Comparison of ENCODE assay signal across 10 cellular contexts in genomic region chr1:109632671-109633346, GRCh38. TPM values are rescaled to one million over a fixed set of nuclear protein-coding genes. Genes with fewer than 3 reads are reported as not detected.
A peak's percentile ranks its signal among the peaks of the same experiment; 100 is the strongest.
DNase-seq lines count a peak whose midpoint lies in the region; ATAC-seq, FAIRE-seq and TF ChIP-seq lines count a peak whose summit lies in the region.
"Had no signal": no experiment of that assay in that cellular context is flagged by ENCODE, and none has a peak within 500 bp of the region (broad histone marks: within the 10 kb centered on the region; RNA-seq: fewer than 3 reads in every experiment).

No MANE protein-coding gene starts in this region.

- intact Hi-C loops in head of caudate nucleus (cut with DNase I) = no loop called here

- H3K4me1 ChIP-seq in small intestine (ENCODE audit: control insufficient read depth in 2 of 2, insufficient read depth in 1 of 2, low read depth in 1 of 2, low read length in 1 of 2) = peaks cover 5 to 8% of the 10 kb centered on the region in 2 donors

- ATAC-seq in GM19023 (IDR thresholded peaks at IDR 0.05; ENCODE audit: unreplicated experiment) = no peak
- ATAC-seq in HG02678 (IDR thresholded peaks at IDR 0.05; ENCODE audit: unreplicated experiment) = no peak
- ATAC-seq in HG02763 (IDR thresholded peaks at IDR 0.05; ENCODE audit: unreplicated experiment) = no peak
- ATAC-seq: sciatic nerve had no signal

- no peaks in the 10 kb centered on the region for H3K9me3 Mint-ChIP-seq in chondrocyte (ENCODE audit: low read depth)

- H3K36me3 Mint-ChIP-seq in chondrocyte (ENCODE audit: low read depth) = peaks cover 23% of the 10 kb centered on the region

- peaks cover 6 to 9% of the 10 kb centered on the region in 2 donors for H3K36me3 ChIP-seq in small intestine (ENCODE audit: control insufficient read depth in 2 of 2, insufficient read depth in 2 of 2, low read length in 2 of 2)

- no peak overlapping the region for H3K27ac Mint-ChIP-seq in chondrocyte (ENCODE audit: unreplicated experiment)

- 23 to 44% (median 41%) methylated on average over 5 of the region's 5 CpGs for WGBS in small intestine, 3 donors

- H3K9me3 ChIP-seq in small intestine (ENCODE audit: control insufficient read depth, low read depth) = no peaks in the 10 kb centered on the region

- H3K4me3 Mint-ChIP-seq in chondrocyte (ENCODE audit: unreplicated experiment) = no peak overlapping the region

- H3K4me3 ChIP-seq in small intestine (ENCODE audit: low read depth in 1 of 2, low read length in 2 of 2) = no peak overlapping the region
- H3K4me3 ChIP-seq: PC-9 had no signal

- no peaks in the 10 kb centered on the region for H3K27me3 ChIP-seq in small intestine (ENCODE audit: control insufficient read depth in 2 of 2, insufficient read depth in 2 of 2, low read length in 2 of 2)

- no peak for FAIRE-seq in small intestine (lab: Jason Lieb, UNC)

- no peak for TF ChIP-seq CTCF in chondrocyte (IDR thresholded peaks at IDR 0.05)

- DNase-seq in NCI-H128 (lab: John Stamatoyannopoulos, UW; ENCODE audit: unreplicated experiment) (peak; percentile 38), NCI-H524 (lab: John Stamatoyannopoulos, UW) (peak; percentile 44 to 69), head of caudate nucleus (peak in 37 of 42 donors; percentile 44 to 84 (median 70)), small intestine (peak; percentile 37), chondrocyte (ENCODE audit: low spot score) (no peak)

- H3K27me3 Mint-ChIP-seq in chondrocyte (ENCODE audit: low read depth) = no peaks in the 10 kb centered on the region

- peaks cover 6% of the 10 kb centered on the region for H3K4me1 Mint-ChIP-seq in chondrocyte (ENCODE audit: low read depth)

- H3K27ac ChIP-seq in small intestine (ENCODE audit: low read depth in 1 of 2, low read length in 1 of 2) = peak overlapping the region in 1 of 2 donors; percentile 48

RNA-seq across cellular contexts. Expression of gene AMPD2, which starts 13.2 kb away (rescaled TPM):
- polyA plus RNA-seq in small intestine = 10 to 100 TPM; 25.9 to 38.3 (median 32.0) TPM
- total RNA-seq in chondrocyte = 70.6 to 100 TPM (median 74.2 TPM) in 3 replicates

RNA-seq across cellular contexts. Expression of gene GNAT2, which starts 13.4 kb away (rescaled TPM):
- polyA plus RNA-seq in small intestine = under 1 TPM in 1 of 3 donors, not detected in 2; 0.28 TPM
- total RNA-seq in chondrocyte = not detected in 3 replicates
- total RNA-seq: sciatic nerve had no signal

RNA-seq across cellular contexts. Expression of gene GSTM4, which starts 23.1 kb away (rescaled TPM):
- 100 to 1,000 TPM; 194 to 316 (median 217) TPM for polyA plus RNA-seq in small intestine
- total RNA-seq in chondrocyte = 14.5 to 20.8 TPM (median 14.8 TPM) in 3 replicates

RNA-seq across cellular contexts. Expression of gene GSTM2, which starts 35.0 kb away (rescaled TPM):
- 10 to 100 TPM; 29.4 to 66.2 (median 42.2) TPM for polyA plus RNA-seq in small intestine
- 24.6 to 41.3 TPM (median 25.8 TPM) in 3 replicates for total RNA-seq in chondrocyte

RNA-seq across cellular contexts. Expression of gene GSTM1, which starts 54.8 kb away (rescaled TPM):
- 100 to 1,000 TPM in 2 of 3 donors, 1 to 10 TPM in 1; 2.7 to 175 (median 101) TPM for polyA plus RNA-seq in small intestine
- 8.9 to 17.8 TPM (median 17.8 TPM) in 3 replicates for total RNA-seq in chondrocyte
- total RNA-seq: PC-9 had no signal
